Comparison of ENCODE assay signal across 8 cellular contexts in genomic region chr17:64146418-64147109, GRCh38. TPM values are rescaled to one million over a fixed set of nuclear protein-coding genes. Genes with fewer than 3 reads are reported as not detected.
A peak's percentile ranks its signal among the peaks of the same experiment; 100 is the strongest.
DNase-seq lines count a peak whose midpoint lies in the region; ATAC-seq and TF ChIP-seq lines count a peak whose summit lies in the region.

No MANE protein-coding gene starts in this region.

- ATAC-seq in HG03457 (IDR thresholded peaks at IDR 0.05; ENCODE audit: unreplicated experiment) (peak; percentile 12), heart right ventricle (peak; percentile 12 to 67 (median 48)), HG03571 (IDR thresholded peaks at IDR 0.05; ENCODE audit: unreplicated experiment) (no peak)
- ATAC-seq in activated naive CD8-positive, alpha-beta T cell treated with anti-CD3 and anti-CD28 coated beads, Interleukin-2, amount 50 U/mL, for 24 hours, result peak; percentile 27

- DNase-seq in NCI-H2081 (lab: John Stamatoyannopoulos, UW), result peak; percentile 67 to 72
- DNase-seq in NCI-H2081 treated with DMSO at 0.1 percent for 48 hours (lab: John Stamatoyannopoulos, UW), result no peak
- peak; percentile 75 for DNase-seq in RKO (ENCODE audit: low spot score)
- peak; percentile 51 for DNase-seq in activated naive CD8-positive, alpha-beta T cell treated with anti-CD3 and anti-CD28 coated beads, Interleukin-2, amount 50 U/mL, for 24 hours
- DNase-seq in heart right ventricle, result peak; percentile 60 to 69
- DNase-seq in prostate gland (ENCODE audit: low spot score), result peak; percentile 85

- H3K36me3 ChIP-seq in heart right ventricle, result peaks cover 0 to 30% (median 9%) of the 10 kb centered on the region in 9 donors
- H3K36me3 ChIP-seq in prostate gland, result no peaks in the 10 kb centered on the region

- H3K9me3 Mint-ChIP-seq in activated naive CD8-positive, alpha-beta T cell treated with anti-CD3 and anti-CD28 coated beads, Interleukin-2, amount 50 U/mL, for 24 hours, result no peaks in the 10 kb centered on the region

- H3K4me1 ChIP-seq in heart right ventricle (peaks cover 6 to 52% (median 45%) of the 10 kb centered on the region in 9 donors), prostate gland (replicated peaks) (no peaks in the 10 kb centered on the region)

- H3K27me3 Mint-ChIP-seq in activated naive CD8-positive, alpha-beta T cell treated with anti-CD3 and anti-CD28 coated beads, Interleukin-2, amount 50 U/mL, for 24 hours, result no peaks in the 10 kb centered on the region

- no peak overlapping the region for H3K27ac Mint-ChIP-seq in activated naive CD8-positive, alpha-beta T cell treated with anti-CD3 and anti-CD28 coated beads, Interleukin-2, amount 50 U/mL, for 24 hours

- TF ChIP-seq CTCF in heart right ventricle (IDR thresholded peaks at IDR 0.05) (no peak), prostate gland (IDR thresholded peaks at IDR 0.05) (no peak)

- peak; percentile 35 for TF ChIP-seq POLR2A in prostate gland (IDR thresholded peaks at IDR 0.05)

- intact Hi-C loops in heart right ventricle (cut with DNase I), result loop anchor here (2.0 to 5.0 kb wide), 5 partner anchors 116 to 136 kb away; partner anchors contain the start of gene TEX2 (in 4 of the 10)
- intact Hi-C loops in prostate gland (cut with DNase I), result loop anchor here (5.0 kb wide), 1 partner anchor 116 kb away; the partner anchor contains the start of gene TEX2

- no peaks in the 10 kb centered on the region for H3K27me3 ChIP-seq in heart right ventricle
- no peaks in the 10 kb centered on the region for H3K27me3 ChIP-seq in prostate gland (replicated peaks; ENCODE audit: insufficient read depth)

- peaks cover 29% of the 10 kb centered on the region for H3K36me3 Mint-ChIP-seq in activated naive CD8-positive, alpha-beta T cell treated with anti-CD3 and anti-CD28 coated beads, Interleukin-2, amount 50 U/mL, for 24 hours (ENCODE audit: low read depth)

- H3K9me3 ChIP-seq in heart right ventricle, result no peaks in the 10 kb centered on the region
- no peaks in the 10 kb centered on the region for H3K9me3 ChIP-seq in prostate gland

- H3K27ac ChIP-seq in heart right ventricle (peak overlapping the region; percentile 85 to 99 (median 96)), prostate gland (peak overlapping the region; percentile 92 to 99)

- H3K4me1 Mint-ChIP-seq in activated naive CD8-positive, alpha-beta T cell treated with anti-CD3 and anti-CD28 coated beads, Interleukin-2, amount 50 U/mL, for 24 hours, result peaks cover 22% of the 10 kb centered on the region

- H3K4me3 Mint-ChIP-seq in activated naive CD8-positive, alpha-beta T cell treated with anti-CD3 and anti-CD28 coated beads, Interleukin-2, amount 50 U/mL, for 24 hours, result no peak overlapping the region

- H3K4me3 ChIP-seq in heart right ventricle (peak overlapping the region; percentile 64 to 94 (median 76)), prostate gland (peak overlapping the region; percentile 68 to 83)

- 2% methylated on average over 34 of the region's 34 CpGs for WGBS in heart right ventricle, 2 donors
- WGBS in prostate gland, result 2% methylated on average over 31 of the region's 34 CpGs

RNA-seq across cellular contexts. Expression of gene ERN1, which starts 16.6 kb away (rescaled TPM):
- 10 to 100 TPM in 3 of 10 donors, 1 to 10 TPM in 7; 5.0 to 16.6 (median 7.6) TPM for total RNA-seq in heart right ventricle
- 1 to 10 TPM; 2.2 to 2.9 TPM for polyA plus RNA-seq in heart right ventricle
- total RNA-seq in prostate gland, result 10 to 100 TPM; 14.4 to 21.4 TPM
